23 cellular contexts compared by ENCODE assay signal in genomic region chr4:76641758-76642157, GRCh38.
A peak's percentile ranks its signal among the peaks of the same experiment; 100 is the strongest.
DNase-seq lines count a peak whose midpoint lies in the region; ATAC-seq and TF ChIP-seq lines count a peak whose summit lies in the region.
"Had no signal": no experiment of that assay in that cellular context is flagged by ENCODE, and none has a peak within 500 bp of the region (broad histone marks: within the 10 kb centered on the region; RNA-seq: fewer than 3 reads in every experiment).

No MANE protein-coding gene starts in this region.

- H3K4me2 ChIP-seq in SK-N-SH: peak overlapping the region; percentile 67

- DNase-seq in SK-N-SH (no peak), NCI-H2107 (lab: John Stamatoyannopoulos, UW) (peak; percentile 14), SHP77 (lab: John Stamatoyannopoulos, UW) (peak; percentile 23 to 35), NCI-H1694 (lab: John Stamatoyannopoulos, UW) (no peak)
- no peak for DNase-seq in stimulated activated naive CD4-positive, alpha-beta T cell (lab: John Stamatoyannopoulos, UW)
- DNase-seq: activated CD4-positive, alpha-beta T cell treated with anti-CD3 and anti-CD28 coated beads, Interleukin-2, amount 50 U/mL, for 1 hour; GF-D8; H9; hypothalamus; left ventricle myocardium superior; midbrain; natural killer cell; NCI-H2227 treated with DMSO at 0.1 percent for 48 hours; NK-92 treated with Interleukin-12 subunit alpha and Interleukin-12 subunit beta, amount 100 ng/mL, for 24 hours; Peyer's patch; stimulated activated CD4-positive, alpha-beta T cell treated with anti-CD3 and anti-CD28 coated beads, Interleukin-12 subunit alpha, Interleukin-12 subunit beta, amount 100 ng/mL, for 4 hours; stimulated activated CD4-positive, alpha-beta T cell treated with anti-CD3 and anti-CD28 coated beads, Interleukin-4, amount 100 ng/mL, for 4 hours; WERI-Rb-1 had no signal

- H2AFZ ChIP-seq in SK-N-SH (ENCODE audit: low read depth): no peak overlapping the region

- H3K27ac ChIP-seq in SK-N-SH (ENCODE audit: low read depth in 2 of 2, low read length in 1 of 2): peak overlapping the region in 1 of 2 experiments; percentile 2; a peak in 1 of 4 replicates
- H3K27ac ChIP-seq: Peyer's patch, WERI-Rb-1 had no signal

- H3K4me3 ChIP-seq in SK-N-SH (ENCODE audit: low read depth in 2 of 2, low read length in 1 of 2): peak overlapping the region in 1 of 2 experiments; percentile 62; a peak in 1 of 4 replicates
- H3K4me3 ChIP-seq: K562, Peyer's patch had no signal

- TF ChIP-seq CTCF in SK-N-SH (IDR thresholded peaks at IDR 0.05): no peak

- H3F3A ChIP-seq in SK-N-SH (replicated peaks; ENCODE audit: insufficient read depth): peaks cover 28% of the 10 kb centered on the region

- H4K20me1 ChIP-seq in SK-N-SH (ENCODE audit: insufficient read depth): no peaks in the 10 kb centered on the region

- no peaks in the 10 kb centered on the region for H3K27me3 ChIP-seq in SK-N-SH (ENCODE audit: insufficient read depth)
- H3K27me3 ChIP-seq: Peyer's patch had no signal

- WGBS in SK-N-SH (ENCODE audit: low lambda C conversion rate): 82% methylated on average over 2 of the region's 2 CpGs

- CTCF ChIA-PET in SK-N-SH (lab: Yijun Ruan, JAX): interaction anchor here (1.9 kb wide), 1 partner anchor 10 kb away, joined by 4 read pairs; no protein-coding TSS in a partner anchor

- no peaks in the 10 kb centered on the region for H3K9me3 ChIP-seq in SK-N-SH
- H3K9me3 ChIP-seq: Peyer's patch had no signal

- H3K79me2 ChIP-seq in SK-N-SH (ENCODE audit: insufficient read depth): peaks cover 58% of the 10 kb centered on the region

- ATAC-seq in SK-N-SH treated with all-trans-retinoic acid at 6 μM for 48 hours (no peak), HG03196 (IDR thresholded peaks at IDR 0.05; ENCODE audit: unreplicated experiment) (no peak), GM21447 (IDR thresholded peaks at IDR 0.05; ENCODE audit: unreplicated experiment) (no peak)
- ATAC-seq: activated naive CD4-positive, alpha-beta T cell treated with anti-CD3 and anti-CD28 coated beads, Interleukin-2, amount 50 U/mL, for 72 hours; K562; left ventricle myocardium superior; natural killer cell had no signal

- H3K4me1 ChIP-seq in SK-N-SH (ENCODE audit: control insufficient read depth in 1 of 2, insufficient read depth in 2 of 2, low read depth in 1 of 2, low read length in 1 of 2): peaks cover 5% of the 10 kb centered on the region in 2 experiments; a peak in 3 of 4 replicates
- H3K4me1 ChIP-seq: Peyer's patch had no signal

- POLR2A ChIA-PET in SK-N-SH (lab: Yijun Ruan, JAX): no interaction called here

- no peaks in the 10 kb centered on the region for H3K36me3 ChIP-seq in SK-N-SH (replicated peaks in 1 of 2; ENCODE audit: control insufficient read depth in 1 of 2, insufficient read depth in 2 of 2, low read length in 1 of 2)
- H3K36me3 ChIP-seq: WERI-Rb-1 had no signal

- no peaks in the 10 kb centered on the region for H3K9me2 ChIP-seq in SK-N-SH

- no peak for TF ChIP-seq EP300 in SK-N-SH (IDR thresholded peaks at IDR 0.05; ENCODE audit: borderline replicate concordance in 1 of 2, low read depth in 1 of 2, low read length in 1 of 2)

- H3K9ac ChIP-seq in SK-N-SH: no peak overlapping the region

- TF ChIP-seq RAD21 in SK-N-SH (IDR thresholded peaks at IDR 0.05; ENCODE audit: low read length): no peak

TF ChIP-seq in SK-N-SH, 30 proteins besides CTCF, POLR2A, EP300 and RAD21 (continues in another document):
- TF ChIP-seq FOXJ3 (CRISPR knock-in tag; IDR thresholded peaks at IDR 0.05) (no peak), NFIC (IDR thresholded peaks at IDR 0.05; ENCODE audit: borderline replicate concordance) (no peak), GABPA (IDR thresholded peaks at IDR 0.05; ENCODE audit: low read depth) (no peak), MEF2A (IDR thresholded peaks at IDR 0.05; ENCODE audit: borderline replicate concordance, low read depth) (no peak), RXRA (IDR thresholded peaks at IDR 0.05; ENCODE audit: borderline replicate concordance, low read depth) (no peak), RCOR1 (IDR thresholded peaks at IDR 0.05; ENCODE audit: low read length) (no peak), IRF3 (IDR thresholded peaks at IDR 0.05; ENCODE audit: low read depth, low read length) (no peak), TEAD4 (IDR thresholded peaks at IDR 0.05; ENCODE audit: borderline replicate concordance, insufficient read depth) (no peak), SIN3A (IDR thresholded peaks at IDR 0.05; ENCODE audit: borderline replicate concordance, low read depth, low read length) (no peak), GATA2 (CRISPR knock-in tag; IDR thresholded peaks at IDR 0.05) (no peak), CHD2 (IDR thresholded peaks at IDR 0.05; ENCODE audit: low read length, partially characterized antibody) (no peak), MXI1 (IDR thresholded peaks at IDR 0.05; ENCODE audit: low read depth, low read length) (no peak), TCF12 (IDR thresholded peaks at IDR 0.05) (no peak), FOXM1 (IDR thresholded peaks at IDR 0.05; ENCODE audit: low read depth) (no peak), EZH2phosphoT487 (IDR thresholded peaks at IDR 0.05; ENCODE audit: borderline replicate concordance, low read depth) (no peak), USF1 (IDR thresholded peaks at IDR 0.05; ENCODE audit: borderline replicate concordance, low read depth) (no peak)

TF ChIP-seq in SK-N-SH treated with all-trans-retinoic acid at 6 μM for 48 hours, 23 proteins besides CTCF, POLR2A, EP300 and RAD21:
- TF ChIP-seq PPARA (CRISPR knock-in tag; IDR thresholded peaks at IDR 0.05; ENCODE audit: borderline replicate concordance) (no peak), CSDC2 (CRISPR knock-in tag; IDR thresholded peaks at IDR 0.05) (no peak), CSRNP3 (CRISPR knock-in tag; IDR thresholded peaks at IDR 0.05) (no peak), ZFP30 (CRISPR knock-in tag; IDR thresholded peaks at IDR 0.05) (no peak), ZNF565 (CRISPR knock-in tag; conservative IDR thresholded peaks at IDR 0.05; ENCODE audit: low read depth) (no peak), ZNF8 (CRISPR knock-in tag; IDR thresholded peaks at IDR 0.05) (no peak), ZFP3 (CRISPR knock-in tag; IDR thresholded peaks at IDR 0.05) (no peak), ISL1 (CRISPR knock-in tag; IDR thresholded peaks at IDR 0.05) (no peak)

Comparison
In these comparisons a context has a peak if more than half of its experiments do, and no peak if none do; other contexts are left out.
1. DNase-seq: peak in NCI-H2107 (single experiment) and SHP77 (2 of 2); none in SK-N-SH (single experiment), NCI-H1694 (single experiment) and stimulated activated naive CD4-positive, alpha-beta T cell (0 of 6).